In genomic region chr17:38672788-38673713, GRCh38 we compare ENCODE assay signal across 10 cellular contexts. TPM values are rescaled to one million over a fixed set of nuclear protein-coding genes. Genes with fewer than 3 reads are reported as not detected.
DNase-seq lines count a peak whose midpoint lies in the region; ATAC-seq and TF ChIP-seq lines count a peak whose summit lies in the region.
"Had no signal": no experiment of that assay in that cellular context is flagged by ENCODE, and none has a peak within 500 bp of the region (broad histone marks: within the 10 kb centered on the region; RNA-seq: fewer than 3 reads in every experiment).

No MANE protein-coding gene starts in this region.

- H3K27ac ChIP-seq in PC-3 (ENCODE audit: low read length) (no peak overlapping the region), trophoblast cell (ENCODE audit: low read depth, low read length) (no peak overlapping the region)
- no peak overlapping the region for H3K27ac ChIP-seq in effector memory CD4-positive, alpha-beta T cell (ENCODE audit: insufficient read depth, low read length, poor library complexity, severe bottlenecking)

- no peak overlapping the region for H4K8ac ChIP-seq in trophoblast cell (ENCODE audit: low read depth, low read length)

- H3K9me2 ChIP-seq in PC-3 (replicated peaks; ENCODE audit: low read length): no peaks in the 10 kb centered on the region

- peak; percentile 60 for DNase-seq in ELF-1 (ENCODE audit: low read depth, low spot score)
- no peak for DNase-seq in PC-3
- DNase-seq in effector memory CD4-positive, alpha-beta T cell: no peak
- no peak for DNase-seq in trophoblast cell
- no peak for DNase-seq in medulla oblongata (ENCODE audit: extremely low spot score)
- DNase-seq: cerebellar nuclear complex, MV-4-11 had no signal

- H4K91ac ChIP-seq in trophoblast cell (ENCODE audit: low read depth, low read length): no peak overlapping the region

- no peak overlapping the region for H3K14ac ChIP-seq in trophoblast cell (ENCODE audit: low read length)

- TF ChIP-seq CTCF in PC-3 (conservative IDR thresholded peaks at IDR 0.05; ENCODE audit: low read depth, low read length): no peak

- no peaks in the 10 kb centered on the region for H3K27me3 ChIP-seq in PC-3 (ENCODE audit: low read length)
- H3K27me3 ChIP-seq in effector memory CD4-positive, alpha-beta T cell (replicated peaks; ENCODE audit: control insufficient read depth, insufficient read depth, low read length, poor library complexity, severe bottlenecking): peaks cover 38% of the 10 kb centered on the region
- peaks cover 68% of the 10 kb centered on the region for H3K27me3 ChIP-seq in trophoblast cell (ENCODE audit: insufficient read depth, low read length)

- H3K18ac ChIP-seq in trophoblast cell (ENCODE audit: low read length): no peak overlapping the region

- H3K9me3 ChIP-seq in PC-3 (ENCODE audit: low read length) (no peaks in the 10 kb centered on the region), trophoblast cell (ENCODE audit: insufficient read depth, low read depth, low read length) (no peaks in the 10 kb centered on the region)
- no peaks in the 10 kb centered on the region for H3K9me3 ChIP-seq in effector memory CD4-positive, alpha-beta T cell (ENCODE audit: control insufficient read depth, low read length)

- no peak overlapping the region; the same call in 1 of the 2 replicates for H3K4me3 ChIP-seq in PC-3 (ENCODE audit: low read length)
- H3K4me3 ChIP-seq in effector memory CD4-positive, alpha-beta T cell (ENCODE audit: insufficient read depth, low read depth, low read length, poor library complexity, severe bottlenecking): peak overlapping the region; percentile 70
- no peak overlapping the region for H3K4me3 ChIP-seq in trophoblast cell (ENCODE audit: low read depth, low read length)

- H3K4me2 ChIP-seq in PC-3 (ENCODE audit: low read length) (0 out of 2 replicates have a peak overlapping the region, but pooled peaks have one; percentile 92), trophoblast cell (ENCODE audit: low read length) (peak overlapping the region; percentile 88)

- no peak overlapping the region for H3K4ac ChIP-seq in trophoblast cell (ENCODE audit: low read depth, low read length)

- H3K4me1 ChIP-seq in PC-3 (ENCODE audit: insufficient read depth, low read length) (peaks cover 12% of the 10 kb centered on the region; the same call in 1 of the 2 replicates), trophoblast cell (ENCODE audit: control insufficient read depth in 1 of 2, insufficient read depth in 2 of 2, low read length in 2 of 2) (peaks cover 12 to 13% of the 10 kb centered on the region in 2 experiments)
- H3K4me1 ChIP-seq in effector memory CD4-positive, alpha-beta T cell (ENCODE audit: control insufficient read depth, insufficient read depth, low read length, poor library complexity, severe bottlenecking): peaks cover 22% of the 10 kb centered on the region

- POLR2A ChIA-PET in PC-3 (lab: Charles Lee; ENCODE audit: unreplicated experiment): no interaction called here

- CTCF ChIA-PET in PC-3 (lab: Charles Lee): no interaction called here

- ATAC-seq in PC-3: no peak
- ATAC-seq in GM18519 (IDR thresholded peaks at IDR 0.05; ENCODE audit: low FRiP score, unreplicated experiment): no peak
- ATAC-seq in GM18502 (IDR thresholded peaks at IDR 0.05; ENCODE audit: poor library complexity, unreplicated experiment): no peak
- no peak for ATAC-seq in HG03457 (IDR thresholded peaks at IDR 0.05; ENCODE audit: unreplicated experiment)

- H4K12ac ChIP-seq in trophoblast cell (ENCODE audit: low read depth, low read length): no peak overlapping the region

- no TSS peak for BruUV-seq in PC-3 (replicated peaks; lab: Mats Ljungman, UMichigan)

- H3K23ac ChIP-seq in trophoblast cell (ENCODE audit: low read length): no peak overlapping the region

- no peak overlapping the region for H2AFZ ChIP-seq in PC-3 (ENCODE audit: low read length)
- no peak overlapping the region for H2AFZ ChIP-seq in trophoblast cell (ENCODE audit: insufficient read depth, low read length, poor library complexity)

- no peak overlapping the region for H2BK5ac ChIP-seq in trophoblast cell (ENCODE audit: low read depth, low read length, poor library complexity)

- H2AK5ac ChIP-seq in trophoblast cell (ENCODE audit: low read length): no peak overlapping the region

- no peak overlapping the region for H3K9ac ChIP-seq in PC-3 (ENCODE audit: low read length)
- no peak overlapping the region for H3K9ac ChIP-seq in trophoblast cell (ENCODE audit: low read length)

- intact Hi-C loops in PC-3 (cut with micrococcal nuclease): no loop called here

- WGBS in trophoblast cell (ENCODE audit: extremely low coverage, insufficient coverage, insufficient read length): no CpG with 5 or more reads among the region's 47 CpGs

- H3K79me1 ChIP-seq in trophoblast cell (ENCODE audit: low read length): no peaks in the 10 kb centered on the region

- H3F3A ChIP-seq in PC-3 (ENCODE audit: low read length, unreplicated experiment): no peaks in the 10 kb centered on the region

- H2BK120ac ChIP-seq in trophoblast cell (ENCODE audit: insufficient read depth, low read length, poor library complexity): no peak overlapping the region

- H3K79me2 ChIP-seq in PC-3 (ENCODE audit: low read length): no peaks in the 10 kb centered on the region
- H3K79me2 ChIP-seq in trophoblast cell (ENCODE audit: control insufficient read depth, insufficient read depth, low read length, poor library complexity): no peaks in the 10 kb centered on the region

- H3K36me3 ChIP-seq in PC-3 (ENCODE audit: low read depth, low read length) (no peaks in the 10 kb centered on the region), trophoblast cell (ENCODE audit: control insufficient read depth in 1 of 2, insufficient read depth in 2 of 2, low read length in 2 of 2) (no peaks in the 10 kb centered on the region)
- H3K36me3 ChIP-seq in effector memory CD4-positive, alpha-beta T cell (ENCODE audit: control insufficient read depth, insufficient read depth, low read length): no peaks in the 10 kb centered on the region

- H4K20me1 ChIP-seq in PC-3 (ENCODE audit: low read length): no peaks in the 10 kb centered on the region

- no peak overlapping the region for H2BK12ac ChIP-seq in trophoblast cell (ENCODE audit: low read length)

RNA-seq across cellular contexts. Expression of gene EPOP, which starts 1.7 kb away (rescaled TPM):
- 12.6 and 17.7 TPM in 2 replicates for total RNA-seq in PC-3 (2014; rRNA removed)
- 1.8 TPM in 2 replicates for polyA plus RNA-seq in trophoblast cell (2013)

RNA-seq across cellular contexts. Expression of gene MLLT6, which starts 32.0 kb away (rescaled TPM):
- total RNA-seq in PC-3 (2014; rRNA removed): 24.7 and 28.7 TPM in 2 replicates
- 15.3 and 16.2 TPM in 2 replicates for polyA plus RNA-seq in trophoblast cell (2013)

RNA-seq across cellular contexts. Expression of gene CISD3, which starts 57.1 kb away (rescaled TPM):
- 13.7 and 14.1 TPM in 2 replicates for total RNA-seq in PC-3 (2014; rRNA removed)
- 7.1 and 7.8 TPM in 2 replicates for polyA plus RNA-seq in trophoblast cell (2013)
